18 cellular contexts compared by ENCODE assay signal in the genomic region with DNA sequence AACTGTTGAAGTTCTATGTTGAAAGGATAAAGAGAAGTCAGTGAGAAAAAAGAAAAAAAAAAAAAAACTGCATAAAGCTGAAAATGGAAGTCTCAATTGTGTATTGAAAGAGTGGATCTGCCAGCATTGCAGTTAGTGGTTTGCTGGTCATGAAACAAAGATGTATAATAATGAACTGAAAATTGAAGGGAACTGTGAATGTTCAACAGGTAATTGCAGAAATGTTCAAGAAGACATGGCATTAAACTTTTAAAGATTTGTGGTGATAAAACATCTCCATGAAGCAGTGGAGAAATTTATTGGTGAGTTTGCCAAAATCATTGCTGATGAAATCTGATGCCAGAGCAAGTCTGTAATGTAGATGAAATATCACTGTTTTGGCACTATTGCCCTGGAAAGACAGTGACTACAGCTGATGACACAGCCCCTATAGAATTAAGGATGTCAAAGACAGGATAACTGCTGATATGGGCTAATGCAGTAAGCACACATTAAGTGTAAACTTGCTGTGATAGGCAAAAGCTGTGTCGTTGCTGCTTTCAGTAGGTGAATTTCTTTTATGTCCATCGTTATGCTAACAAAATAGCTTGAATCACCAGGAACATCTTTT.
A peak's percentile ranks its signal among the peaks of the same experiment; 100 is the strongest.
DNase-seq lines count a peak whose midpoint lies in the region; ATAC-seq, FAIRE-seq and TF ChIP-seq lines count a peak whose summit lies in the region.
"Had no signal": no experiment of that assay in that cellular context is flagged by ENCODE, and none has a peak within 500 bp of the region (broad histone marks: within the 10 kb centered on the region; RNA-seq: fewer than 3 reads in every experiment).

No MANE protein-coding gene starts in this region.

- H3K27ac ChIP-seq in GM12878 (ENCODE audit: control insufficient read depth, insufficient read depth) = no peak overlapping the region
- no peak overlapping the region for H3K27ac ChIP-seq in mesenchymal stem cell (ENCODE audit: low read length, poor library complexity, severe bottlenecking)
- H3K27ac ChIP-seq: ascending aorta, prostate gland, thoracic aorta had no signal

- TF ChIP-seq CTCF in GM12878 (IDR thresholded peaks at IDR 0.05 in 2 of 3, conservative IDR thresholded peaks at IDR 0.05 in 1 of 3; ENCODE audit: control insufficient read depth in 2 of 3, extremely low read depth in 1 of 3, insufficient read depth in 1 of 3, low read depth in 3 of 3, low read length in 3 of 3) = no peak

- no peak overlapping the region for H3K14ac ChIP-seq in mesenchymal stem cell (ENCODE audit: low read length in 2 of 2)

- no peak overlapping the region for H2BK12ac ChIP-seq in mesenchymal stem cell (ENCODE audit: low read length in 2 of 2)

- no peak overlapping the region for H3K4ac ChIP-seq in mesenchymal stem cell (ENCODE audit: low read depth in 1 of 2, low read length in 2 of 2)

- intact Hi-C loops in GM12878 (cut with micrococcal nuclease; ENCODE audit: unreplicated experiment) = no loop called here

- WGBS in GM12878 (ENCODE audit: insufficient coverage, insufficient replicate concordance, low lambda C conversion rate, missing lambda C conversion rate) = 94% methylated on average over 2 of the region's 2 CpGs
- 56% methylated on average over 1 of the region's 2 CpGs for WGBS in mesenchymal stem cell

- H3K4me2 ChIP-seq in GM12878 (ENCODE audit: control insufficient read depth, insufficient read depth) (no peak overlapping the region), mesenchymal stem cell (ENCODE audit: low read length, poor library complexity, severe bottlenecking) (no peak overlapping the region)

- no peaks in the 10 kb centered on the region for H3K27me3 ChIP-seq in GM12878 (replicated peaks in 1 of 2; ENCODE audit: control insufficient read depth in 2 of 2, insufficient read depth in 2 of 2, low read length in 1 of 2)
- H3K27me3 ChIP-seq in mesenchymal stem cell (ENCODE audit: control insufficient read depth in 1 of 2, insufficient read depth in 1 of 2, low read length in 2 of 2) = no peaks in the 10 kb centered on the region
- H3K27me3 ChIP-seq: ascending aorta had no signal

- no TSS peak for BruUV-seq in GM12878 (replicated peaks; lab: Mats Ljungman, UMichigan)

- H2AFZ ChIP-seq in GM12878 (ENCODE audit: control insufficient read depth, low read depth, low read length) (no peak overlapping the region), mesenchymal stem cell (ENCODE audit: low read depth, low read length) (no peak overlapping the region)

- no peak overlapping the region for H3K18ac ChIP-seq in mesenchymal stem cell (ENCODE audit: low read depth in 1 of 2, low read length in 2 of 2)

- no peak overlapping the region for H2BK120ac ChIP-seq in mesenchymal stem cell (ENCODE audit: low read depth, low read length)

- no peak overlapping the region for H2BK5ac ChIP-seq in mesenchymal stem cell (ENCODE audit: low read depth, low read length, poor library complexity, severe bottlenecking)

- H2BK15ac ChIP-seq in mesenchymal stem cell (ENCODE audit: low read depth, poor library complexity, severe bottlenecking) = no peak overlapping the region

- TF ChIP-seq POLR2A in GM12891 (IDR thresholded peaks at IDR 0.05; ENCODE audit: low read depth, low read length) (no peak), GM12878 (IDR thresholded peaks at IDR 0.05; ENCODE audit: low read depth, low read length) (no peak)

- no peak overlapping the region for H2AK5ac ChIP-seq in mesenchymal stem cell (ENCODE audit: low read length, severe bottlenecking)

- TF ChIP-seq EP300 in GM12878 (IDR thresholded peaks at IDR 0.05; ENCODE audit: borderline replicate concordance in 1 of 2, control insufficient read depth in 1 of 2, low read depth in 2 of 2, low read length in 2 of 2) = no peak

- CTCF ChIA-PET in GM12878 (lab: Yijun Ruan, JAX) = interaction anchor here (1.6 kb wide), 1 partner anchor 10 kb away, joined by 3 read pairs; no protein-coding TSS in a partner anchor

- no peak overlapping the region for H3K4me3 ChIP-seq in GM12878
- no peak overlapping the region for H3K4me3 ChIP-seq in mesenchymal stem cell (ENCODE audit: insufficient read depth in 1 of 2, low read depth in 1 of 2, low read length in 2 of 2)
- H3K4me3 ChIP-seq: ascending aorta, prostate gland, thoracic aorta had no signal

- H3K36me3 ChIP-seq in GM12878 (ENCODE audit: control insufficient read depth in 2 of 2, insufficient read depth in 2 of 2, low read length in 1 of 2) (no peaks in the 10 kb centered on the region), mesenchymal stem cell (ENCODE audit: control insufficient read depth in 1 of 2, insufficient read depth in 2 of 2, low read depth in 1 of 2, low read length in 2 of 2) (no peaks in the 10 kb centered on the region)
- H3K36me3 ChIP-seq: ascending aorta, prostate gland, thoracic aorta had no signal

- no peak overlapping the region for H4K91ac ChIP-seq in mesenchymal stem cell (ENCODE audit: low read length)

- no peak overlapping the region for H3K9ac ChIP-seq in GM12878 (ENCODE audit: control insufficient read depth, insufficient read depth, low read length)
- H3K9ac ChIP-seq in mesenchymal stem cell (ENCODE audit: low read length) = no peak overlapping the region

- FAIRE-seq in GM12891 (lab: Jason Lieb, UNC) (peak; percentile 16), GM12878 (lab: Jason Lieb, UNC) (no peak)
- FAIRE-seq: colon, D721Med, small intestine had no signal

- H3K23ac ChIP-seq in mesenchymal stem cell (ENCODE audit: low read length in 2 of 2) = no peak overlapping the region

- no peak for TF ChIP-seq RAD21 in GM12878 (IDR thresholded peaks at IDR 0.05; ENCODE audit: insufficient read depth, low read depth, low read length)

- no peaks in the 10 kb centered on the region for H4K20me1 ChIP-seq in GM12878 (ENCODE audit: control insufficient read depth, insufficient read depth)

- in situ Hi-C loops in GM12878 (cut with MboI) = no loop called here

- SMC1A ChIA-PET in GM12878 (lab: Charles Lee; ENCODE audit: uncharacterized antibody, unreplicated experiment) = interaction anchor here (0.7 to 1.1 kb wide), 2 partner anchors 10 to 11 kb away, joined by 3 read pairs; no protein-coding TSS in a partner anchor

- POLR2A ChIA-PET in GM12878 (lab: Charles Lee) = interaction anchor here (0.6 kb wide), 2 partner anchors 589 to 798 kb away, joined by 3 read pairs; no protein-coding TSS in a partner anchor

- no peak for ATAC-seq in GM12878
- no peak for ATAC-seq in GM18873 (IDR thresholded peaks at IDR 0.05; ENCODE audit: low FRiP score, unreplicated experiment)

- RAD21 ChIA-PET in GM12878 (lab: Charles Lee; ENCODE audit: unreplicated experiment) = no interaction called here

- no peak overlapping the region for H4K8ac ChIP-seq in mesenchymal stem cell (ENCODE audit: low read length)

- no peaks in the 10 kb centered on the region for H3K79me2 ChIP-seq in GM12878 (ENCODE audit: control insufficient read depth, insufficient read depth, low read length)

- DNase-seq in GM12891 (ENCODE audit: insufficient read length, low spot score) (no peak), LHCN-M2 (ENCODE audit: low read depth) (peak; percentile 2), GM12878 (ENCODE audit: low read depth, low spot score) (no peak), mesenchymal stem cell (peak; percentile 3), H4 (ENCODE audit: low spot score) (no peak), DMS153 treated with DMSO at 0.1 percent for 48 hours (lab: John Stamatoyannopoulos, UW; ENCODE audit: unreplicated experiment) (no peak)
- DNase-seq: activated CD4-positive, CD25-positive, alpha-beta regulatory T cell treated with anti-CD3 and anti-CD28 coated beads, Interleukin-2, amount 50 U/mL, for 72 hours; Kasumi-1; NCI-H1436; SHP77 treated with DMSO at 0.1 percent for 48 hours; stimulated activated CD4-positive, alpha-beta T cell treated with anti-CD3 and anti-CD28 coated beads, Interleukin-4, amount 100 ng/mL, for 4 hours had no signal

- H3K79me1 ChIP-seq in mesenchymal stem cell (replicated peaks; ENCODE audit: low read length, poor library complexity, severe bottlenecking) = no peaks in the 10 kb centered on the region

- H3K9me3 ChIP-seq in GM12878 (replicated peaks; ENCODE audit: control insufficient read depth, insufficient read depth, low read length) (no peaks in the 10 kb centered on the region), mesenchymal stem cell (ENCODE audit: control insufficient read depth, low read length) (no peaks in the 10 kb centered on the region)
- H3K9me3 ChIP-seq: ascending aorta, prostate gland, thoracic aorta had no signal

- H3K4me1 ChIP-seq in GM12878 (ENCODE audit: control insufficient read depth, insufficient read depth, low read length) (no peaks in the 10 kb centered on the region), mesenchymal stem cell (ENCODE audit: control insufficient read depth, insufficient read depth, low read depth, low read length) (peaks cover 5% of the 10 kb centered on the region)
- H3K4me1 ChIP-seq: ascending aorta, prostate gland had no signal

TF ChIP-seq in GM12891, 5 proteins besides CTCF, POLR2A, EP300 and RAD21:
- TF ChIP-seq PAX5 (IDR thresholded peaks at IDR 0.05; ENCODE audit: insufficient read depth, low read length, severe bottlenecking) (no peak), POLR2AphosphoS5 (IDR thresholded peaks at IDR 0.05; ENCODE audit: low read depth, low read length) (no peak), SPI1 (IDR thresholded peaks at IDR 0.05; ENCODE audit: low read depth, low read length) (no peak), POU2F2 (IDR thresholded peaks at IDR 0.05; ENCODE audit: low read depth, low read length) (no peak), TAF1 (IDR thresholded peaks at IDR 0.05; ENCODE audit: low read depth, low read length) (no peak)

TF ChIP-seq in GM12878, 131 proteins besides CTCF, POLR2A, EP300 and RAD21:
- TF ChIP-seq TBL1XR1 (IDR thresholded peaks at IDR 0.05; ENCODE audit: low read depth, low read length) = no peak
- peak; percentile 17; the same call in 1 of the 2 replicates for TF ChIP-seq ZNF384 (IDR thresholded peaks at IDR 0.05; ENCODE audit: borderline replicate concordance, low read depth, low read length)

Comparison
In these comparisons a context has a peak if more than half of its experiments do, and no peak if none do; other contexts are left out.
1. DNase-seq: peak in LHCN-M2 (single experiment) and mesenchymal stem cell (single experiment); none in GM12891 (single experiment), GM12878 (single experiment), H4 (single experiment) and DMS153 treated with DMSO at 0.1 percent for 48 hours (single experiment).